Comparison of ENCODE assay signal across 1 cellular context in the genomic region with DNA sequence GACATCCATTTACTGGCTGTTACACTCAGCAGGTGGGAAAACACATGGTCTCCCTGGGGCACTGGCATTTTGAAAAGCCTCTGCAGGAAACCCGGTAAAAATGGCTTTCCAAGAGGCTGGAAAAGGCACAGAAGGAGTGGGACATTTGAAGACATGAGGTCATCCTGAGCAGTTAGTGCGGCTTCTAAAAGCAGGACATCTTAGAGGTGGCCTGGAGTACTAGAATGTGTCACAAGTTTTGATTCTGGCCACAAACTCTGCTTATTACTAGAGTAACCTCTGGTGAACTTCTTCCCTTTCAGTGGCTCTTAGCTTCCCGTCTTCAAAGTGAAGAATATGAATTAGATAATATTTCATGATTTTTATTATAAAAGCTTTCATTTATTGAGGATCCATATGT.
A peak's percentile ranks its signal among the peaks of the same experiment; 100 is the strongest.
TF ChIP-seq lines count a peak whose summit lies in the region.

No MANE protein-coding gene starts in this region.

TF ChIP-seq in GM12878, 131 proteins besides CTCF, POLR2A, EP300 and RAD21 (continued from another document):
- TF ChIP-seq RB1 (IDR thresholded peaks at IDR 0.05; ENCODE audit: borderline replicate concordance) (no peak), BMI1 (IDR thresholded peaks at IDR 0.05; ENCODE audit: borderline replicate concordance) (no peak), RUNX3 (IDR thresholded peaks at IDR 0.05; ENCODE audit: low read length) (peak; percentile 77)
